In genomic region chr19:28475525-28475924, GRCh38 we compare ENCODE assay signal across 20 cellular contexts.
DNase-seq lines count a peak whose midpoint lies in the region; ATAC-seq, FAIRE-seq and TF ChIP-seq lines count a peak whose summit lies in the region.
"Had no signal": no experiment of that assay in that cellular context is flagged by ENCODE, and none has a peak within 500 bp of the region (broad histone marks: within the 10 kb centered on the region; RNA-seq: fewer than 3 reads in every experiment).

No MANE protein-coding gene starts in this region.

- TF ChIP-seq CTCF in NB4 (IDR thresholded peaks at IDR 0.05; ENCODE audit: low read depth, low read length), result no peak
- TF ChIP-seq CTCF in astrocyte (IDR thresholded peaks at IDR 0.05; ENCODE audit: insufficient read depth, low read depth, low read length), result no peak

- DNase-seq in EH (ENCODE audit: low read depth) (peak; percentile 32), NB4 (ENCODE audit: low read depth) (peak; percentile 18), astrocyte (ENCODE audit: low read depth) (peak; percentile 27), renal cortical epithelial cell (ENCODE audit: low read depth) (peak; percentile 43), immature natural killer cell (no peak), AG20443 (ENCODE audit: low spot score) (no peak), C1 segment of cervical spinal cord (lab: John Stamatoyannopoulos, UW) (no peak)
- DNase-seq: CD8-positive, alpha-beta memory T cell; DMS53; MG63; NCI-H1105 treated with DMSO at 0.1 percent for 48 hours; NCI-H2081; NCI-H2171 treated with DMSO at 0.1 percent for 48 hours; NCI-H446; NCI-H526; SHP77 had no signal

- H3K27ac ChIP-seq in astrocyte (ENCODE audit: low read depth, low read length), result no peak overlapping the region
- H3K27ac ChIP-seq: A549 had no signal

- no peak overlapping the region for H3K9ac ChIP-seq in astrocyte (ENCODE audit: low read length)

- H3K27me3 Mint-ChIP-seq in astrocyte (ENCODE audit: low read depth, unreplicated experiment) (no peaks in the 10 kb centered on the region), immature natural killer cell (ENCODE audit: low read depth in 3 of 3) (peaks cover 0 to 3% (median 2%) of the 10 kb centered on the region in 3 donors)
- H3K27me3 Mint-ChIP-seq: CD8-positive, alpha-beta memory T cell had no signal

- H3K4me3 ChIP-seq in NB4 (ENCODE audit: low read depth, low read length) (no peak overlapping the region), astrocyte (ENCODE audit: insufficient read depth, low read depth, low read length) (no peak overlapping the region)
- H3K4me3 ChIP-seq: A549, MG63 had no signal

- no peaks in the 10 kb centered on the region for H3K4me1 ChIP-seq in astrocyte (ENCODE audit: insufficient read depth, low read length)
- H3K4me1 ChIP-seq: A549 had no signal

- peaks cover 2% of the 10 kb centered on the region for H3K9me3 Mint-ChIP-seq in astrocyte (ENCODE audit: unreplicated experiment)
- H3K9me3 Mint-ChIP-seq in immature natural killer cell, result no peaks in the 10 kb centered on the region

- H3K4me3 Mint-ChIP-seq in astrocyte (ENCODE audit: unreplicated experiment) (no peak overlapping the region), immature natural killer cell (no peak overlapping the region)
- H3K4me3 Mint-ChIP-seq: CD8-positive, alpha-beta memory T cell had no signal

- H3K9me3 ChIP-seq in astrocyte (ENCODE audit: insufficient read depth, low read depth, low read length), result no peaks in the 10 kb centered on the region
- H3K9me3 ChIP-seq: MG63 had no signal

- no peaks in the 10 kb centered on the region for H3K79me2 ChIP-seq in astrocyte (ENCODE audit: insufficient read depth, low read length)

- peaks cover 21% of the 10 kb centered on the region for H3K4me1 Mint-ChIP-seq in astrocyte (ENCODE audit: low read depth, unreplicated experiment)
- peaks cover 29 to 34% of the 10 kb centered on the region in 2 donors for H3K4me1 Mint-ChIP-seq in immature natural killer cell

- no peaks in the 10 kb centered on the region for H4K20me1 ChIP-seq in astrocyte (ENCODE audit: insufficient read depth, low read length)

- TF ChIP-seq POLR2A in NB4 (IDR thresholded peaks at IDR 0.05; ENCODE audit: extremely low read depth, insufficient read length), result no peak

- no peak for ATAC-seq in GM21390 (IDR thresholded peaks at IDR 0.05; ENCODE audit: unreplicated experiment)
- ATAC-seq: A549 had no signal

- no peak overlapping the region for H3K4me2 ChIP-seq in astrocyte (ENCODE audit: low read length)
- H3K4me2 ChIP-seq: A549 had no signal

- H2AFZ ChIP-seq in astrocyte (ENCODE audit: low read depth, low read length), result no peak overlapping the region

- H3K27me3 ChIP-seq in astrocyte (ENCODE audit: insufficient read depth, low read length), result no peaks in the 10 kb centered on the region
- H3K27me3 ChIP-seq: MG63 had no signal

- H3K27ac Mint-ChIP-seq in astrocyte (ENCODE audit: unreplicated experiment), result no peak overlapping the region
- H3K27ac Mint-ChIP-seq in immature natural killer cell, result peak overlapping the region in 1 of 6 donors; percentile 55

- no peaks in the 10 kb centered on the region for H3K36me3 ChIP-seq in astrocyte (ENCODE audit: insufficient read depth, low read length)
- H3K36me3 ChIP-seq: MG63 had no signal

- no peak for FAIRE-seq in astrocyte (lab: Jason Lieb, UNC)
- FAIRE-seq: A549, D721Med, H54 had no signal

- H3K36me3 Mint-ChIP-seq in astrocyte (ENCODE audit: low read depth, unreplicated experiment) (no peaks in the 10 kb centered on the region), immature natural killer cell (peaks cover 0 to 5% (median 0%) of the 10 kb centered on the region in 3 donors)

Comparison
In these comparisons a context has a peak if more than half of its experiments do, and no peak if none do; other contexts are left out.
1. DNase-seq: peak in EH (single experiment), NB4 (single experiment), astrocyte (single experiment) and renal cortical epithelial cell (single experiment); none in immature natural killer cell (0 of 3), AG20443 (single experiment) and C1 segment of cervical spinal cord (0 of 14).